In the genomic region with DNA sequence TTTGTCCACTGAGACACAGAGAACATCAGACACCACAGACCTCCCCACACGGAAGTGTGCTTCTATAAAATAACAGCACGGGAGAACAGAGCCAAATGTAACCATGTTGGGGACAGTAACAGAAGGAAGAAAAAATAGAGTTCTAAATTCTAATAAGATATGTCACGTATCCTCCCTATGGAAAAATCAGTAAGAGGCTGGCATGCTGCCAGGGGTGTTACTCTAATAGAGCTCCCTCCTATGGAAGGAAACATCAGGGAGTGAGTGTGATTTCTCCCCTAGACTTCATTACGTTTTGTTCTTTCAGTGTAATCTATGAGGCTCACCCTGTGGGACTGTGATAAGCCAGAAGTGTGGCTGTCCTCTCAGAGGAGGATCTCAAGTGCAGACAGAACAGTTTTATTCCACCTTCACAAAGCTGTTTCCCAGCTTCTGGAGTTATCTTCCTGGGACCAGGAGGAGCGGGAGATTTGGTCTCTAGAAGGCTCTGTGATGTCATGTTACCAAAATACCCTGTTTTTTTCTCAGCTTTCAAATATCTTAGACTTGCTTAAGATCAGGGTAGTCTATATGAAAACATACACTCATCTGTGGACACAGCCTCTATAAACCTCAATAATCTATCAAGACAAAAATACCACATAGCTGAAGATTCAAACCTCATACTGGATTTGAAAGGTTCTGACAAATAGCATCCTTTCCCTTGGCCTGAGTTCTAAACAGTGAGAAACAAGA, we compare ENCODE assay signal across 1 cellular context.
TF ChIP-seq lines count a peak whose summit lies in the region.

No MANE protein-coding gene starts in this region.

TF ChIP-seq in K562, 482 proteins besides CTCF, POLR2A, EP300 and RAD21 (continued from another document and continues in another):
- no peak for TF ChIP-seq ATF1 (CRISPR knock-in tag; IDR thresholded peaks at IDR 0.05)
- TF ChIP-seq ATF1 (tag; IDR thresholded peaks at IDR 0.05): peak; percentile 29; the same call in 1 of the 2 replicates
- no peak for TF ChIP-seq KLF13 (tag; IDR thresholded peaks at IDR 0.05; ENCODE audit: borderline replicate concordance, low read depth)
- no peak for TF ChIP-seq FOS (IDR thresholded peaks at IDR 0.05; ENCODE audit: extremely low read depth, insufficient read length)
- TF ChIP-seq ZNF347 (CRISPR knock-in tag; IDR thresholded peaks at IDR 0.05; ENCODE audit: low read depth): no peak
- no peak for TF ChIP-seq HDAC6 (IDR thresholded peaks at IDR 0.05; ENCODE audit: low read depth, low read length)
- TF ChIP-seq, protein P1, sequence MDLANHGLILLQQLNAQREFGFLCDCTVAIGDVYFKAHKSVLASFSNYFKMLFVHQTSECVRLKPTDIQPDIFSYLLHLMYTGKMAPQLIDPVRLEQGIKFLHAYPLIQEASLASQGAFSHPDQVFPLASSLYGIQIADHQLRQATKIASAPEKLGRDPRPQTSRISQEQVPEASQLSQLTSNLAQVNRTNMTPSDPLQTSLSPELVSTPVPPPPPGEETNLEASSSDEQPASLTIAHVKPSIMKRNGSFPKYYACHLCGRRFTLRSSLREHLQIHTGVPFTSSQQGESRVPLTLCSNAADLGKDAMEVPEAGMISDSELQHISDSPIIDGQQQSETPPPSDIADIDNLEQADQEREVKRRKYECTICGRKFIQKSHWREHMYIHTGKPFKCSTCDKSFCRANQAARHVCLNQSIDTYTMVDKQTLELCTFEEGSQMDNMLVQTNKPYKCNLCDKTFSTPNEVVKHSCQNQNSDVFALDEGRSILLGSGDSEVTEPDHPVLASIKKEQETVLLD (IDR thresholded peaks at IDR 0.05): 0 out of 2 replicates have a peak, but pooled peaks have one; percentile 31
- peak; percentile 74 for TF ChIP-seq CBFA2T2 (conservative IDR thresholded peaks at IDR 0.05)
- peak; percentile 65 for TF ChIP-seq PHF20 (IDR thresholded peaks at IDR 0.05; ENCODE audit: partially characterized antibody)
- TF ChIP-seq ZNF589 (CRISPR knock-in tag; IDR thresholded peaks at IDR 0.05; ENCODE audit: low read depth): 0 out of 2 replicates have a peak, but pooled peaks have one; percentile 43
- TF ChIP-seq SMAD4 (CRISPR knock-in tag; conservative IDR thresholded peaks at IDR 0.05): peak; percentile 67; the same call in 1 of the 2 replicates
- TF ChIP-seq, protein P2, sequence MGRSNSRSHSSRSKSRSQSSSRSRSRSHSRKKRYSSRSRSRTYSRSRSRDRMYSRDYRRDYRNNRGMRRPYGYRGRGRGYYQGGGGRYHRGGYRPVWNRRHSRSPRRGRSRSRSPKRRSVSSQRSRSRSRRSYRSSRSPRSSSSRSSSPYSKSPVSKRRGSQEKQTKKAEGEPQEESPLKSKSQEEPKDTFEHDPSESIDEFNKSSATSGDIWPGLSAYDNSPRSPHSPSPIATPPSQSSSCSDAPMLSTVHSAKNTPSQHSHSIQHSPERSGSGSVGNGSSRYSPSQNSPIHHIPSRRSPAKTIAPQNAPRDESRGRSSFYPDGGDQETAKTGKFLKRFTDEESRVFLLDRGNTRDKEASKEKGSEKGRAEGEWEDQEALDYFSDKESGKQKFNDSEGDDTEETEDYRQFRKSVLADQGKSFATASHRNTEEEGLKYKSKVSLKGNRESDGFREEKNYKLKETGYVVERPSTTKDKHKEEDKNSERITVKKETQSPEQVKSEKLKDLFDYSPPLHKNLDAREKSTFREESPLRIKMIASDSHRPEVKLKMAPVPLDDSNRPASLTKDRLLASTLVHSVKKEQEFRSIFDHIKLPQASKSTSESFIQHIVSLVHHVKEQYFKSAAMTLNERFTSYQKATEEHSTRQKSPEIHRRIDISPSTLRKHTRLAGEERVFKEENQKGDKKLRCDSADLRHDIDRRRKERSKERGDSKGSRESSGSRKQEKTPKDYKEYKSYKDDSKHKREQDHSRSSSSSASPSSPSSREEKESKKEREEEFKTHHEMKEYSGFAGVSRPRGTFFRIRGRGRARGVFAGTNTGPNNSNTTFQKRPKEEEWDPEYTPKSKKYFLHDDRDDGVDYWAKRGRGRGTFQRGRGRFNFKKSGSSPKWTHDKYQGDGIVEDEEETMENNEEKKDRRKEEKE (IDR thresholded peaks at IDR 0.05; ENCODE audit: borderline replicate concordance in 1 of 2, control insufficient read depth in 1 of 2, low read depth in 2 of 2, low read length in 1 of 2): peak in 1 of 2 experiments; percentile 88; a peak in 2 of 4 replicates
- TF ChIP-seq, protein P3, sequence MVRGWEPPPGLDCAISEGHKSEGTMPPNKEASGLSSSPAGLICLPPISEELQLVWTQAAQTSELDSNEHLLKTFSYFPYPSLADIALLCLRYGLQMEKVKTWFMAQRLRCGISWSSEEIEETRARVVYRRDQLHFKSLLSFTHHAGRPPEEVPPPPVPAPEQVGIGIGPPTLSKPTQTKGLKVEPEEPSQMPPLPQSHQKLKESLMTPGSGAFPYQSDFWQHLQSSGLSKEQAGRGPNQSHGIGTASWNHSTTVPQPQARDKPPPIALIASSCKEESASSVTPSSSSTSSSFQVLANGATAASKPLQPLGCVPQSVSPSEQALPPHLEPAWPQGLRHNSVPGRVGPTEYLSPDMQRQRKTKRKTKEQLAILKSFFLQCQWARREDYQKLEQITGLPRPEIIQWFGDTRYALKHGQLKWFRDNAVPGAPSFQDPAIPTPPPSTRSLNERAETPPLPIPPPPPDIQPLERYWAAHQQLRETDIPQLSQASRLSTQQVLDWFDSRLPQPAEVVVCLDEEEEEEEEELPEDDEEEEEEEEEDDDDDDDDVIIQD (CRISPR knock-in tag; IDR thresholded peaks at IDR 0.05): no peak
- no peak for TF ChIP-seq NCOA6 (IDR thresholded peaks at IDR 0.05)
- TF ChIP-seq, protein P4, sequence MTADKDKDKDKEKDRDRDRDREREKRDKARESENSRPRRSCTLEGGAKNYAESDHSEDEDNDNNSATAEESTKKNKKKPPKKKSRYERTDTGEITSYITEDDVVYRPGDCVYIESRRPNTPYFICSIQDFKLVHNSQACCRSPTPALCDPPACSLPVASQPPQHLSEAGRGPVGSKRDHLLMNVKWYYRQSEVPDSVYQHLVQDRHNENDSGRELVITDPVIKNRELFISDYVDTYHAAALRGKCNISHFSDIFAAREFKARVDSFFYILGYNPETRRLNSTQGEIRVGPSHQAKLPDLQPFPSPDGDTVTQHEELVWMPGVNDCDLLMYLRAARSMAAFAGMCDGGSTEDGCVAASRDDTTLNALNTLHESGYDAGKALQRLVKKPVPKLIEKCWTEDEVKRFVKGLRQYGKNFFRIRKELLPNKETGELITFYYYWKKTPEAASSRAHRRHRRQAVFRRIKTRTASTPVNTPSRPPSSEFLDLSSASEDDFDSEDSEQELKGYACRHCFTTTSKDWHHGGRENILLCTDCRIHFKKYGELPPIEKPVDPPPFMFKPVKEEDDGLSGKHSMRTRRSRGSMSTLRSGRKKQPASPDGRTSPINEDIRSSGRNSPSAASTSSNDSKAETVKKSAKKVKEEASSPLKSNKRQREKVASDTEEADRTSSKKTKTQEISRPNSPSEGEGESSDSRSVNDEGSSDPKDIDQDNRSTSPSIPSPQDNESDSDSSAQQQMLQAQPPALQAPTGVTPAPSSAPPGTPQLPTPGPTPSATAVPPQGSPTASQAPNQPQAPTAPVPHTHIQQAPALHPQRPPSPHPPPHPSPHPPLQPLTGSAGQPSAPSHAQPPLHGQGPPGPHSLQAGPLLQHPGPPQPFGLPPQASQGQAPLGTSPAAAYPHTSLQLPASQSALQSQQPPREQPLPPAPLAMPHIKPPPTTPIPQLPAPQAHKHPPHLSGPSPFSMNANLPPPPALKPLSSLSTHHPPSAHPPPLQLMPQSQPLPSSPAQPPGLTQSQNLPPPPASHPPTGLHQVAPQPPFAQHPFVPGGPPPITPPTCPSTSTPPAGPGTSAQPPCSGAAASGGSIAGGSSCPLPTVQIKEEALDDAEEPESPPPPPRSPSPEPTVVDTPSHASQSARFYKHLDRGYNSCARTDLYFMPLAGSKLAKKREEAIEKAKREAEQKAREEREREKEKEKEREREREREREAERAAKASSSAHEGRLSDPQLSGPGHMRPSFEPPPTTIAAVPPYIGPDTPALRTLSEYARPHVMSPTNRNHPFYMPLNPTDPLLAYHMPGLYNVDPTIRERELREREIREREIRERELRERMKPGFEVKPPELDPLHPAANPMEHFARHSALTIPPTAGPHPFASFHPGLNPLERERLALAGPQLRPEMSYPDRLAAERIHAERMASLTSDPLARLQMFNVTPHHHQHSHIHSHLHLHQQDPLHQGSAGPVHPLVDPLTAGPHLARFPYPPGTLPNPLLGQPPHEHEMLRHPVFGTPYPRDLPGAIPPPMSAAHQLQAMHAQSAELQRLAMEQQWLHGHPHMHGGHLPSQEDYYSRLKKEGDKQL (CRISPR knock-in tag; IDR thresholded peaks at IDR 0.05; ENCODE audit: borderline replicate concordance): no peak
- TF ChIP-seq, protein P5, sequence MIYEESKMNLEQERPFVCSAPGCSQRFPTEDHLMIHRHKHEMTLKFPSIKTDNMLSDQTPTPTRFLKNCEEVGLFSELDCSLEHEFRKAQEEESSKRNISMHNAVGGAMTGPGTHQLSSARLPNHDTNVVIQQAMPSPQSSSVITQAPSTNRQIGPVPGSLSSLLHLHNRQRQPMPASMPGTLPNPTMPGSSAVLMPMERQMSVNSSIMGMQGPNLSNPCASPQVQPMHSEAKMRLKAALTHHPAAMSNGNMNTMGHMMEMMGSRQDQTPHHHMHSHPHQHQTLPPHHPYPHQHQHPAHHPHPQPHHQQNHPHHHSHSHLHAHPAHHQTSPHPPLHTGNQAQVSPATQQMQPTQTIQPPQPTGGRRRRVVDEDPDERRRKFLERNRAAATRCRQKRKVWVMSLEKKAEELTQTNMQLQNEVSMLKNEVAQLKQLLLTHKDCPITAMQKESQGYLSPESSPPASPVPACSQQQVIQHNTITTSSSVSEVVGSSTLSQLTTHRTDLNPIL (CRISPR knock-in tag; IDR thresholded peaks at IDR 0.05): no peak
- TF ChIP-seq, protein P6, sequence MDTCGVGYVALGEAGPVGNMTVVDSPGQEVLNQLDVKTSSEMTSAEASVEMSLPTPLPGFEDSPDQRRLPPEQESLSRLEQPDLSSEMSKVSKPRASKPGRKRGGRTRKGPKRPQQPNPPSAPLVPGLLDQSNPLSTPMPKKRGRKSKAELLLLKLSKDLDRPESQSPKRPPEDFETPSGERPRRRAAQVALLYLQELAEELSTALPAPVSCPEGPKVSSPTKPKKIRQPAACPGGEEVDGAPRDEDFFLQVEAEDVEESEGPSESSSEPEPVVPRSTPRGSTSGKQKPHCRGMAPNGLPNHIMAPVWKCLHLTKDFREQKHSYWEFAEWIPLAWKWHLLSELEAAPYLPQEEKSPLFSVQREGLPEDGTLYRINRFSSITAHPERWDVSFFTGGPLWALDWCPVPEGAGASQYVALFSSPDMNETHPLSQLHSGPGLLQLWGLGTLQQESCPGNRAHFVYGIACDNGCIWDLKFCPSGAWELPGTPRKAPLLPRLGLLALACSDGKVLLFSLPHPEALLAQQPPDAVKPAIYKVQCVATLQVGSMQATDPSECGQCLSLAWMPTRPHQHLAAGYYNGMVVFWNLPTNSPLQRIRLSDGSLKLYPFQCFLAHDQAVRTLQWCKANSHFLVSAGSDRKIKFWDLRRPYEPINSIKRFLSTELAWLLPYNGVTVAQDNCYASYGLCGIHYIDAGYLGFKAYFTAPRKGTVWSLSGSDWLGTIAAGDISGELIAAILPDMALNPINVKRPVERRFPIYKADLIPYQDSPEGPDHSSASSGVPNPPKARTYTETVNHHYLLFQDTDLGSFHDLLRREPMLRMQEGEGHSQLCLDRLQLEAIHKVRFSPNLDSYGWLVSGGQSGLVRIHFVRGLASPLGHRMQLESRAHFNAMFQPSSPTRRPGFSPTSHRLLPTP (IDR thresholded peaks at IDR 0.05; ENCODE audit: borderline replicate concordance, extremely low read depth, insufficient read length): no peak
- TF ChIP-seq MIER1 (IDR thresholded peaks at IDR 0.05; ENCODE audit: low read depth): no peak
- no peak for TF ChIP-seq COPS2 (conservative IDR thresholded peaks at IDR 0.05)
- TF ChIP-seq RCOR1 (IDR thresholded peaks at IDR 0.05; ENCODE audit: borderline replicate concordance in 1 of 2, low read depth in 2 of 2, low read length in 2 of 2): peak in 1 of 2 experiments; percentile 57; a peak in 1 of 4 replicates
- TF ChIP-seq ZNF57 (CRISPR knock-in tag; IDR thresholded peaks at IDR 0.05): no peak
- TF ChIP-seq, protein P7, sequence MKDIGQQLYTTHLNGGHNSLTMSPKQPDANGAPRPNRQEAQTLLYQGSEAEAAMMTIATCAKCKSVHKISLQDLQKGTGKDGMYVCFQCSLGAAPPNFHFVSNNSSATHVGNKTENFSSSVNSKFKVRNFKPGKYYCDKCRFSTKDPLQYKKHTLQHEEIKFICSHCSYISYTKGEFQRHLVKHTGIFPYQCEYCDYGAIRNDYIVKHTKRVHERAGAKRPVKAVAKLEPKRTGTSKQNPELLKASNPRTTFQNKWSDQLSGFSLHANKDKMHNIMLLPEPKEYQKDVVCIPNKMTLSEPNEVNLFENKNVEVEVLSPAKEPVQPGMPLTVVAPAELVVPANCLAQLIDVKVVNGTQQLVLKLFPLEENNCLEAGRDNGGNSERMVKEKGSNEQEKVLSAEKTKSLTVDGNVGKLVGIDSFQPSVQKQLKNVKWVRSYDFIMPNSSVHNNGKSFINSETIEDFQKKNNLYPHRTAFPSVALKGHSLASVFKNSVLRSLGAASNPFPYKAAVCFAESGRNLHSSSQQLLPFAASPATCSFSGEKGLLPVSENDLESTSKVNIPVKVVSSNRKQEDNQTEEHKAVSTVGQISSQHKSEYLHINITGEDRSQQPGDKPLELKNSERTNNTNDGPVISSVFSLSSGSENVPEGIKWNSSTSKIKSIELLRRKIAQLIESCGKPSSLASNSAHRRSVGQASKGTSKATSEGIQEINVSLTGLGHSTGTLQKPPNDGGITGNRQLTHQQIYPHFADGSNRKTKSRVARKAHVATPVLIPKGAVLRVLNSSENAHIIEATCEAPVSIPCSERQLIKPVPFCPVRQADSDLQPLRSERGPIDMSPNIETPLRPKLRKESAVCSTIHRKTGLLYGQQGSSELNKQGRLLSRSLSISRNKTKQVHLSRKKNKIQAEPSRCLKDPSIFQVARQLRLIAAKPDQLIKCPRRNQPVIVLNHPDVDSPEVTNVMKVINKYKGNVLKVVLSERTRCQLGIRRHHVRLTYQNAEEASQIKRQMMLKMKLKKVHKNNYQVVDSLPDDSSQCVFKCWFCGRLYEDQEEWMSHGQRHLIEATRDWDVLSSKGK (CRISPR knock-in tag; IDR thresholded peaks at IDR 0.05): no peak
- TF ChIP-seq, protein P8, sequence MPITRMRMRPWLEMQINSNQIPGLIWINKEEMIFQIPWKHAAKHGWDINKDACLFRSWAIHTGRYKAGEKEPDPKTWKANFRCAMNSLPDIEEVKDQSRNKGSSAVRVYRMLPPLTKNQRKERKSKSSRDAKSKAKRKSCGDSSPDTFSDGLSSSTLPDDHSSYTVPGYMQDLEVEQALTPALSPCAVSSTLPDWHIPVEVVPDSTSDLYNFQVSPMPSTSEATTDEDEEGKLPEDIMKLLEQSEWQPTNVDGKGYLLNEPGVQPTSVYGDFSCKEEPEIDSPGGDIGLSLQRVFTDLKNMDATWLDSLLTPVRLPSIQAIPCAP (CRISPR knock-in tag; IDR thresholded peaks at IDR 0.05; ENCODE audit: borderline replicate concordance): no peak
- no peak for TF ChIP-seq PTTG1 (tag; IDR thresholded peaks at IDR 0.05; ENCODE audit: low read depth)
